ENCODE assay signal across 18 cellular contexts in the genomic region with DNA sequence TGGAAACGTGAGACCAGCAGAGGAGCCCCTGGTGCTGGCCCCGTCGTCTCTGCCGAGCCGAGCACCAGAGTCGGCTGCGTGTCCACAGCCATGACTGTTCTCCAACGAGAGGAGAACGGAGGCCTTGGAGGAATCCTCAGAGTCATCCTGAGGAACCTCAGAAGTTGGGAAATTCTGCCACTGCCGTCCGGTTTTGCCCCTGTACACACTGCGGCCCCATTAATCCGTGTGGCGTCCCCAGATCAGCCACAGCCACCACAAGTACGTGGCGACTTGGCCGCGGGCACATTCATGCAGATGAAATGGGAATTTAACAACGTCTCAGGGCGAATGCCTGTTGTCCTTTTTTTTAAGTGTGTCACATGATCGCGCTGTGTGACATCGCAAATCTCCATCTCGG.
"Had no signal": no experiment of that assay in that cellular context is flagged by ENCODE, and none has a peak within 500 bp of the region (broad histone marks: within the 10 kb centered on the region; RNA-seq: fewer than 3 reads in every experiment).

No MANE protein-coding gene starts in this region.

- H3K4me3 ChIP-seq: body of pancreas, left lung, right lobe of liver, skin epidermis, upper lobe of left lung had no signal

- H3K4me3 Mint-ChIP-seq: activated naive CD4-positive, alpha-beta T cell treated with anti-CD3 and anti-CD28 coated beads, Interleukin-2, amount 50 U/mL, for 24 hours; dendritic cell treated with granulocyte-macrophage colony-stimulating factor and Interleukin-4, amounts not matched to agents 40 ng/mL and 50 ng/mL, for 4 days; mesothelial cell of epicardium; natural killer cell; stimulated activated memory B cell treated with anti-CD40 and anti-IgM and Interleukin-4, amounts not matched to agents 10 μg/mL and 1 μg/mL and 100 μg/mL, for 72 hours; T-cell had no signal

- DNase-seq: activated CD4-positive, alpha-beta T cell treated with anti-CD3 and anti-CD28 coated beads for 4 hours; activated gamma-delta T cell treated with Interleukin-2 at 50 U/mL for 16 hours; activated T-cell treated with anti-CD3 and anti-CD28 coated beads, Interleukin-2, amount 50 U/mL, for 1 hour; anterior cingulate cortex; body of pancreas; effector CD8-positive, alpha-beta T cell; foreskin keratinocyte; left lung; natural killer cell; nucleus accumbens; right lobe of liver; T-cell had no signal

- H3K36me3 ChIP-seq: left lung, right lobe of liver, upper lobe of left lung had no signal

- H3K9me3 Mint-ChIP-seq: activated naive CD4-positive, alpha-beta T cell treated with anti-CD3 and anti-CD28 coated beads, Interleukin-2, amount 50 U/mL, for 24 hours; dendritic cell treated with granulocyte-macrophage colony-stimulating factor and Interleukin-4, amounts not matched to agents 40 ng/mL and 50 ng/mL, for 4 days; mesothelial cell of epicardium; natural killer cell; stimulated activated memory B cell treated with anti-CD40 and anti-IgM and Interleukin-4, amounts not matched to agents 10 μg/mL and 1 μg/mL and 100 μg/mL, for 72 hours; T-cell had no signal

- H3K27ac Mint-ChIP-seq: activated naive CD4-positive, alpha-beta T cell treated with anti-CD3 and anti-CD28 coated beads, Interleukin-2, amount 50 U/mL, for 24 hours; dendritic cell treated with granulocyte-macrophage colony-stimulating factor and Interleukin-4, amounts not matched to agents 40 ng/mL and 50 ng/mL, for 4 days; mesothelial cell of epicardium; natural killer cell; stimulated activated memory B cell treated with anti-CD40 and anti-IgM and Interleukin-4, amounts not matched to agents 10 μg/mL and 1 μg/mL and 100 μg/mL, for 72 hours; T-cell had no signal

- H3K27me3 ChIP-seq: foreskin keratinocyte, upper lobe of left lung had no signal

- H3K27me3 Mint-ChIP-seq: stimulated activated memory B cell treated with anti-CD40 and anti-IgM and Interleukin-4, amounts not matched to agents 10 μg/mL and 1 μg/mL and 100 μg/mL, for 72 hours had no signal

- ATAC-seq: body of pancreas; foreskin keratinocyte; left lung; natural killer cell; right lobe of liver; stimulated activated memory B cell treated with anti-CD40 and anti-IgM and Interleukin-4, amounts not matched to agents 10 μg/mL and 1 μg/mL and 100 μg/mL, for 72 hours; T-cell had no signal

- H3K4me1 ChIP-seq: body of pancreas, foreskin keratinocyte, left lung, right lobe of liver, upper lobe of left lung had no signal

- H3K36me3 Mint-ChIP-seq: activated naive CD4-positive, alpha-beta T cell treated with anti-CD3 and anti-CD28 coated beads, Interleukin-2, amount 50 U/mL, for 24 hours; mesothelial cell of epicardium; natural killer cell; stimulated activated memory B cell treated with anti-CD40 and anti-IgM and Interleukin-4, amounts not matched to agents 10 μg/mL and 1 μg/mL and 100 μg/mL, for 72 hours; T-cell had no signal

- H3K9me3 ChIP-seq: body of pancreas, left lung, right lobe of liver, upper lobe of left lung had no signal

- H3K4me1 Mint-ChIP-seq: activated naive CD4-positive, alpha-beta T cell treated with anti-CD3 and anti-CD28 coated beads, Interleukin-2, amount 50 U/mL, for 24 hours; natural killer cell; stimulated activated memory B cell treated with anti-CD40 and anti-IgM and Interleukin-4, amounts not matched to agents 10 μg/mL and 1 μg/mL and 100 μg/mL, for 72 hours; T-cell had no signal

- H3K27ac ChIP-seq: body of pancreas, foreskin keratinocyte, left lung, right lobe of liver, skin epidermis, upper lobe of left lung had no signal
